In the genomic region with DNA sequence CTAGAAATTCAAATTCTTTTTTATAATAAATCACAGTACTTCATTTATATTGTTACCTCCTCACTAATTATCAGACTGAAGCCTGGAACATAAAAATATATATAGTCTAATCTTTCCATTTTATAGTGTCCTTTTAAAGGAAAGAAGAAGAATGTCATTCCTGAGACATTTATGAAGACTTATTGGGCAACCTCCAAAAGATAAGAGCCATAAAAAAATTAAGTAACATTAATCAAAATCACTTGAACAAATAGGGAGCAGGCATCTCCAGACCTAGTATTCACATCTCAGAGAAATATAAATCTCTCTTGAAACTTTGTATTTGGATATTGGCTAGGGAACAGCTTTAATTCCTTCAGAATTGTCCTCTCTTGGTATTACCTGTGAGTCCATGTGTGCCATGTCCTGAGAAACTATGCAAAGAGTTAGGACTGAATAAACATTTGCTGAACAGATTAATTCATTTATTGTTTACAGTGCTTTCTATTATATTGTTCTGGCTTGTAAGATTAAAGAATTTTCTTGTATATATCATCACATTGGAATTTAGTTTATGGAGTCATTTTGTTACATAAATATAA, we compare ENCODE assay signal across 26 cellular contexts.
"Had no signal": no experiment of that assay in that cellular context is flagged by ENCODE, and none has a peak within 500 bp of the region (broad histone marks: within the 10 kb centered on the region; RNA-seq: fewer than 3 reads in every experiment).

No MANE protein-coding gene starts in this region.

- H3K9ac ChIP-seq: KMS-11 had no signal

- H3K27me3 ChIP-seq: MG63, Peyer's patch, SJSA1 had no signal

- H3K36me3 ChIP-seq: MG63, Peyer's patch, SJSA1 had no signal

- H3K9me3 ChIP-seq: MG63, Peyer's patch, SJSA1 had no signal

- H3K4me1 ChIP-seq: Peyer's patch had no signal

- H3K4me2 ChIP-seq: KMS-11 had no signal

- H3K4me3 ChIP-seq: MG63, Peyer's patch, SJSA1 had no signal

- DNase-seq: Karpas-422, NCI-H1048, NCI-H1092 treated with DMSO at 0.1 percent for 48 hours, NCI-H1417 treated with DMSO at 0.1 percent for 48 hours, NCI-H1436 treated with DMSO at 0.1 percent for 48 hours, NCI-H1694 treated with DMSO at 0.1 percent for 48 hours, NCI-H187 treated with DMSO at 0.1 percent for 48 hours, NCI-H2029, NCI-H2081, NCI-H2171 treated with DMSO at 0.1 percent for 48 hours, NCI-H226, NCI-H510A, NCI-H524, NCI-H526, NCI-H69, NCI-H748 treated with DMSO at 0.1 percent for 48 hours, NCI-H82, Peyer's patch, Right ventricle myocardium superior, RPMI8226, SHP77 treated with DMSO at 0.1 percent for 48 hours, SW 1271, T-helper 1 cell had no signal

- H3K27ac ChIP-seq: KMS-11, Peyer's patch, SJSA1 had no signal
